In the genomic region with DNA sequence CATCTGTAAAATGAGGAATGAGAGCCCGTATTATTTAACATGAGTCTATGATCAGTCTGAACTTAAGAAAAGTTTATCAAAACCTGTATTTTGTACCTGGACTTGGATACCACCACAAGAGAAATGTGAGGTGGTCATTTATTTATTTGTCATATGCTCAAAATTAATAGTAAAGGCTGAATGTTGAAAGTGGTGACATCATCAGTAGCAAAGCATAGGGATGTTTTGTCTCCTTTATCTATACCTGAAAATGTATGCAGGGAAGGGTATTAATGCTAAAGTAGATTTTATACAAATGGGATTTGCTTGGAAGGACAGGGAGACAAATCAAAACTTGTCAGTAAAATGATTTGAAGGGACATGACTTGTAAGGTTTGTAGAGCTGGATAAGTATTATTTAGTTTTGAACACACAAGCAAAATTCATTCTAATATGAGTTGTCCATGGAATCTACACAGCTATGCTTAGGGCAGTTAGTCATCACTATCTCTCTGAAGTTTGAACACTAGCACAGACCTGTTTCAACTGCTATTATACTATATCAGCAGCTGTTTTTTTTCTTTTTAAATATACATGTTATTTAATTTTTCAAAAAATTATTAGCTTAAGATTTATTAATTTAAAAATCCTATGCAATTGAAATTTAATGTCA, we compare ENCODE assay signal across 19 cellular contexts. TPM values are rescaled to one million over a fixed set of nuclear protein-coding genes. Genes with fewer than 3 reads are reported as not detected.
"Had no signal": no experiment of that assay in that cellular context is flagged by ENCODE, and none has a peak within 500 bp of the region (broad histone marks: within the 10 kb centered on the region; RNA-seq: fewer than 3 reads in every experiment).

No MANE protein-coding gene starts in this region.

- FAIRE-seq: colon had no signal

- H3K27me3 ChIP-seq: sigmoid colon, suprapubic skin, upper lobe of right lung had no signal

- H3K9me3 Mint-ChIP-seq: naive thymus-derived CD8-positive, alpha-beta T cell had no signal

- H3K9me3 ChIP-seq: prostate gland, sigmoid colon, suprapubic skin had no signal

- H3K4me3 Mint-ChIP-seq: activated naive CD8-positive, alpha-beta T cell; activated T-cell treated with anti-CD3 and anti-CD28 coated beads, Interleukin-2, amount 50 U/mL, for 4 hours; naive thymus-derived CD8-positive, alpha-beta T cell had no signal

- H3K36me3 ChIP-seq: prostate gland, sigmoid colon, suprapubic skin, upper lobe of right lung had no signal

- H3K27ac ChIP-seq: prostate gland, sigmoid colon, suprapubic skin, upper lobe of right lung had no signal

- H3K27ac Mint-ChIP-seq: activated naive CD8-positive, alpha-beta T cell; naive thymus-derived CD8-positive, alpha-beta T cell had no signal

- DNase-seq: activated CD4-positive, alpha-beta T cell treated with anti-CD3 and anti-CD28 coated beads, Interleukin-2, amount 50 U/mL, for 48 hours; activated gamma-delta T cell; activated T-cell treated with anti-CD3 and anti-CD28 coated beads, Interleukin-2, amount 50 U/mL, for 4 hours; anterior cingulate cortex; hypothalamus; left colon; naive thymus-derived CD8-positive, alpha-beta T cell; nucleus accumbens; sigmoid colon; stimulated activated CD4-positive, alpha-beta T cell treated with anti-CD3 and anti-CD28 coated beads, Interleukin-4, amount 100 ng/mL, for 1 hour; stimulated activated CD8-positive, alpha-beta memory T cell treated with anti-CD3 and anti-CD28 coated beads, Interleukin-4, amount 100 ng/mL, for 48 hours; stimulated activated naive CD8-positive, alpha-beta T cell treated with anti-CD3 and anti-CD28 coated beads, Interleukin-15, Interleukin-2, amounts not matched to agents 100 U/mL and 50 U/mL, for 24 hours; upper lobe of right lung had no signal

- ATAC-seq: activated CD4-positive, CD25-positive, alpha-beta regulatory T cell treated with anti-CD3 and anti-CD28 coated beads, Interleukin-2, amount 50 U/mL, for 24 hours; activated T-cell treated with anti-CD3 and anti-CD28 coated beads, Interleukin-2, amount 50 U/mL, for 4 hours; left colon; naive thymus-derived CD8-positive, alpha-beta T cell; stimulated activated naive CD8-positive, alpha-beta T cell treated with anti-CD3 and anti-CD28 coated beads, Interleukin-15, Interleukin-2, amounts not matched to agents 100 U/mL and 50 U/mL, for 24 hours had no signal

- H3K4me1 ChIP-seq: prostate gland, sigmoid colon, suprapubic skin, upper lobe of right lung had no signal

- H3K36me3 Mint-ChIP-seq: activated naive CD8-positive, alpha-beta T cell; naive thymus-derived CD8-positive, alpha-beta T cell had no signal

- H3K4me3 ChIP-seq: prostate gland, sigmoid colon, suprapubic skin, upper lobe of right lung had no signal

RNA-seq across cellular contexts. Expression of a gene that starts 52.4 kb away (rescaled TPM):
- total RNA-seq: naive thymus-derived CD8-positive, alpha-beta T cell; T-helper 2 cell treated with Interferon-gamma antibody and Interleukin-4, amounts not matched to agents 100 ng/mL and 5 ng/mL, for 36 hours had no signal
- polyA plus RNA-seq: naive thymus-derived CD8-positive, alpha-beta T cell had no signal
